Comparison of ENCODE assay signal across 8 cellular contexts in genomic region chr9:137067860-137068538, GRCh38.
A peak's percentile ranks its signal among the peaks of the same experiment; 100 is the strongest.
DNase-seq lines count a peak whose midpoint lies in the region; ATAC-seq and TF ChIP-seq lines count a peak whose summit lies in the region.

No MANE protein-coding gene starts in this region.

- TF ChIP-seq CTCF in cardiac fibroblast (IDR thresholded peaks at IDR 0.05; ENCODE audit: low read depth, low read length) = peak; percentile 92

- ATAC-seq in HG02678 (IDR thresholded peaks at IDR 0.05; ENCODE audit: unreplicated experiment) (peak; percentile 35), HG03565 (IDR thresholded peaks at IDR 0.05; ENCODE audit: unreplicated experiment) (no peak)
- peak; percentile 59 to 60 for ATAC-seq in activated CD4-positive, CD25-positive, alpha-beta regulatory T cell treated with anti-CD3 and anti-CD28 coated beads, Interleukin-2, amount 50 U/mL, for 24 hours

- no peak overlapping the region for H3K4me3 ChIP-seq in cardiac fibroblast (replicated peaks in 1 of 2; ENCODE audit: low read depth in 2 of 2, low read length in 2 of 2)

- DNase-seq in DMS 273 (lab: John Stamatoyannopoulos, UW; ENCODE audit: unreplicated experiment) = peak; percentile 87
- peak; percentile 55 for DNase-seq in NCI-H510A (lab: John Stamatoyannopoulos, UW)
- DNase-seq in cardiac fibroblast (ENCODE audit: low read depth in 2 of 2) = peak; percentile 79 to 86
- peak; percentile 47 for DNase-seq in kidney glomerular epithelial cell (lab: John Stamatoyannopoulos, UW)
- peak; percentile 87 for DNase-seq in stimulated activated CD4-positive, alpha-beta T cell treated with anti-CD3 and anti-CD28 coated beads, Interleukin-4, amount 100 ng/mL, for 24 hours
